20 cellular contexts compared by ENCODE assay signal in the genomic region with DNA sequence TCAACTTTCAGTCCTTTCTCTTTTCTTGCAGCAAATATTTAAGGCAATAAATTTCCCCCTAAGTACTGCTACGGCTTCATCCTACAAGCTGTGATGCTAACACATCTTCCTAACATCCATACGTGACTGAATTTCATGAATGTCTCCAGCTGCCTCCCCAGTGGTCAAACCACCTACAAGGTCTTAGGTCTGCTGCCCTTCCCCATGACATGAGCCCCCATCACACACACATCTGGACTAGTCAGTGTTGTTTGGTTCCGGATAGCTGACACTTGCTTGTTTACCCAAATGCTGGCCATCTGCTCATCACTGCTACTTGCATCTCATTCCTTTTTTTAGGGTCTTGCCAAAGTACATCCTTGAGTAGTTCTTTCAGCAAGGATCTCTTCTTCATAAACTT. TPM values are rescaled to one million over a fixed set of nuclear protein-coding genes. Genes with fewer than 3 reads are reported as not detected.
DNase-seq lines count a peak whose midpoint lies in the region; FAIRE-seq and TF ChIP-seq lines count a peak whose summit lies in the region.
"Had no signal": no experiment of that assay in that cellular context is flagged by ENCODE, and none has a peak within 500 bp of the region (broad histone marks: within the 10 kb centered on the region; RNA-seq: fewer than 3 reads in every experiment).

No MANE protein-coding gene starts in this region.

- H3K27ac ChIP-seq in ACC112 (ENCODE audit: low read depth, low read length) (peak overlapping the region; percentile 88; the same call in 1 of the 2 replicates), astrocyte (ENCODE audit: low read depth, low read length) (no peak overlapping the region), suprapubic skin (no peak overlapping the region)
- H3K27ac ChIP-seq: Peyer's patch had no signal

- H4K20me1 ChIP-seq in astrocyte (ENCODE audit: insufficient read depth, low read length): peaks cover 100% of the 10 kb centered on the region

- H3K36me3 Mint-ChIP-seq in HFFc6 (ENCODE audit: low read depth) (peaks cover 57% of the 10 kb centered on the region), astrocyte (ENCODE audit: low read depth, unreplicated experiment) (peaks cover 12% of the 10 kb centered on the region), nephron (ENCODE audit: low read depth) (peaks cover 51% of the 10 kb centered on the region)

- no peak overlapping the region for H3K4me3 ChIP-seq in ACC112 (ENCODE audit: low read depth, low read length)
- H3K4me3 ChIP-seq in astrocyte (ENCODE audit: insufficient read depth, low read depth, low read length): no peak overlapping the region
- H3K4me3 ChIP-seq in suprapubic skin: no peak overlapping the region
- H3K4me3 ChIP-seq: Peyer's patch had no signal

- H3K9me3 Mint-ChIP-seq in HFFc6 (no peaks in the 10 kb centered on the region), astrocyte (ENCODE audit: unreplicated experiment) (no peaks in the 10 kb centered on the region), nephron (no peaks in the 10 kb centered on the region)
- H3K9me3 Mint-ChIP-seq: CD14-positive monocyte had no signal

- H3K4me3 Mint-ChIP-seq in HFFc6 (no peak overlapping the region), astrocyte (ENCODE audit: unreplicated experiment) (no peak overlapping the region), nephron (no peak overlapping the region)
- H3K4me3 Mint-ChIP-seq: CD14-positive monocyte had no signal

- H3K4me1 Mint-ChIP-seq in HFFc6 (ENCODE audit: low read depth) (peaks cover 99% of the 10 kb centered on the region), astrocyte (ENCODE audit: low read depth, unreplicated experiment) (peaks cover 45% of the 10 kb centered on the region), nephron (peaks cover 45% of the 10 kb centered on the region)

- H2AFZ ChIP-seq in ACC112 (ENCODE audit: low read length, unreplicated experiment) (no peak overlapping the region), astrocyte (ENCODE audit: low read depth, low read length) (no peak overlapping the region)

- H3K27ac Mint-ChIP-seq in HFFc6: peak overlapping the region; percentile 67
- peak overlapping the region; percentile 51 for H3K27ac Mint-ChIP-seq in astrocyte (ENCODE audit: unreplicated experiment)
- peak overlapping the region in 2 of 3 experiments; percentile 5 to 15 for H3K27ac Mint-ChIP-seq in nephron

- H3K4me2 ChIP-seq in astrocyte (ENCODE audit: low read length): no peak overlapping the region

- H3K27me3 Mint-ChIP-seq in HFFc6 (ENCODE audit: insufficient read depth): peaks cover 1% of the 10 kb centered on the region
- H3K27me3 Mint-ChIP-seq in astrocyte (ENCODE audit: low read depth, unreplicated experiment): no peaks in the 10 kb centered on the region
- H3K27me3 Mint-ChIP-seq in nephron (ENCODE audit: low read depth): no peaks in the 10 kb centered on the region

- H3K4me1 ChIP-seq in ACC112 (ENCODE audit: control insufficient read depth, insufficient read depth, low read length, unreplicated experiment): peaks cover 79% of the 10 kb centered on the region
- peaks cover 40% of the 10 kb centered on the region for H3K4me1 ChIP-seq in astrocyte (ENCODE audit: insufficient read depth, low read length)
- peaks cover 21% of the 10 kb centered on the region for H3K4me1 ChIP-seq in suprapubic skin
- H3K4me1 ChIP-seq: Caco-2 had no signal

- peak overlapping the region; percentile 5 for H3K9ac ChIP-seq in astrocyte (ENCODE audit: low read length)

- FAIRE-seq in astrocyte (lab: Jason Lieb, UNC): no peak

- no peak for TF ChIP-seq EP300 in suprapubic skin (IDR thresholded peaks at IDR 0.05)

- TF ChIP-seq POLR2A in suprapubic skin (IDR thresholded peaks at IDR 0.05): no peak

- peaks cover 99% of the 10 kb centered on the region for H3K79me2 ChIP-seq in ACC112 (ENCODE audit: control insufficient read depth, insufficient read depth, low read length, unreplicated experiment)
- peaks cover 100% of the 10 kb centered on the region for H3K79me2 ChIP-seq in astrocyte (ENCODE audit: insufficient read depth, low read length)

- peaks cover 33% of the 10 kb centered on the region for H3K36me3 ChIP-seq in ACC112 (ENCODE audit: insufficient read depth, low read length)
- H3K36me3 ChIP-seq in astrocyte (ENCODE audit: insufficient read depth, low read length): peaks cover 31% of the 10 kb centered on the region
- no peaks in the 10 kb centered on the region for H3K36me3 ChIP-seq in suprapubic skin

- H3K27me3 ChIP-seq in ACC112 (ENCODE audit: insufficient read depth, low read length) (no peaks in the 10 kb centered on the region), astrocyte (ENCODE audit: insufficient read depth, low read length) (no peaks in the 10 kb centered on the region), suprapubic skin (no peaks in the 10 kb centered on the region)
- H3K27me3 ChIP-seq: Peyer's patch had no signal

- no peak for DNase-seq in HFFc6
- DNase-seq in astrocyte (ENCODE audit: low read depth): no peak
- DNase-seq in NCI-H2227 (lab: John Stamatoyannopoulos, UW; ENCODE audit: unreplicated experiment): no peak
- no peak for DNase-seq in NCI-H2029 (lab: John Stamatoyannopoulos, UW)
- no peak for DNase-seq in cerebellum (ENCODE audit: low spot score)
- DNase-seq in suprapubic skin (ENCODE audit: low spot score in 2 of 2): no peak
- DNase-seq: ACHN, AML-193, Caco-2, EL, NCI-H1436, NCI-H2029 treated with DMSO at 0.1 percent for 48 hours, NCI-H510A treated with DMSO at 0.1 percent for 48 hours, Peyer's patch, SHP77 had no signal

- H3K9me3 ChIP-seq in astrocyte (ENCODE audit: insufficient read depth, low read depth, low read length): no peaks in the 10 kb centered on the region
- H3K9me3 ChIP-seq in suprapubic skin: no peaks in the 10 kb centered on the region
- H3K9me3 ChIP-seq: Caco-2, Peyer's patch had no signal

- WGBS in suprapubic skin: 87% methylated on average over 3 of the region's 3 CpGs

- no peak for TF ChIP-seq CTCF in HFFc6 (IDR thresholded peaks at IDR 0.05)
- no peak for TF ChIP-seq CTCF in astrocyte (IDR thresholded peaks at IDR 0.05; ENCODE audit: insufficient read depth, low read depth, low read length)
- no peak for TF ChIP-seq CTCF in nephron (IDR thresholded peaks at IDR 0.05; ENCODE audit: unreplicated experiment in 3 of 3)
- no peak for TF ChIP-seq CTCF in suprapubic skin (IDR thresholded peaks at IDR 0.05)

RNA-seq across cellular contexts. Expression of gene RRBP1, which starts 14.6 kb away (rescaled TPM):
- 100 to 1,000 TPM; 273 to 331 (median 317) TPM for total RNA-seq in HFFc6 (2021; fragmentation: NEBNext Ultra II Directional; extraction: Animal tissue kit (Norgen Biotek cat#: 25700))
- total RNA-seq in astrocyte (347 and 392 TPM in 2 replicates), cerebellum (13.7 TPM), suprapubic skin (10 to 100 TPM; 37.5 to 52.3 (median 41.3) TPM)

RNA-seq across cellular contexts. Expression of gene BANF2, which starts 32.3 kb away (rescaled TPM):
- not detected for total RNA-seq in HFFc6 (2021; fragmentation: NEBNext Ultra II Directional; extraction: Animal tissue kit (Norgen Biotek cat#: 25700))
- total RNA-seq in astrocyte (not detected in 2 replicates), cerebellum (not detected), suprapubic skin (not detected)
- total RNA-seq: H4, HT1080, Peyer's patch had no signal

Comparison
In these comparisons a context has a peak if more than half of its experiments do, and no peak if none do; other contexts are left out.
1. H3K27ac Mint-ChIP-seq: peak in every context shown above with its lines; median percentile 67 in HFFc6; 51 in astrocyte; 10 in nephron.